In the genomic region with DNA sequence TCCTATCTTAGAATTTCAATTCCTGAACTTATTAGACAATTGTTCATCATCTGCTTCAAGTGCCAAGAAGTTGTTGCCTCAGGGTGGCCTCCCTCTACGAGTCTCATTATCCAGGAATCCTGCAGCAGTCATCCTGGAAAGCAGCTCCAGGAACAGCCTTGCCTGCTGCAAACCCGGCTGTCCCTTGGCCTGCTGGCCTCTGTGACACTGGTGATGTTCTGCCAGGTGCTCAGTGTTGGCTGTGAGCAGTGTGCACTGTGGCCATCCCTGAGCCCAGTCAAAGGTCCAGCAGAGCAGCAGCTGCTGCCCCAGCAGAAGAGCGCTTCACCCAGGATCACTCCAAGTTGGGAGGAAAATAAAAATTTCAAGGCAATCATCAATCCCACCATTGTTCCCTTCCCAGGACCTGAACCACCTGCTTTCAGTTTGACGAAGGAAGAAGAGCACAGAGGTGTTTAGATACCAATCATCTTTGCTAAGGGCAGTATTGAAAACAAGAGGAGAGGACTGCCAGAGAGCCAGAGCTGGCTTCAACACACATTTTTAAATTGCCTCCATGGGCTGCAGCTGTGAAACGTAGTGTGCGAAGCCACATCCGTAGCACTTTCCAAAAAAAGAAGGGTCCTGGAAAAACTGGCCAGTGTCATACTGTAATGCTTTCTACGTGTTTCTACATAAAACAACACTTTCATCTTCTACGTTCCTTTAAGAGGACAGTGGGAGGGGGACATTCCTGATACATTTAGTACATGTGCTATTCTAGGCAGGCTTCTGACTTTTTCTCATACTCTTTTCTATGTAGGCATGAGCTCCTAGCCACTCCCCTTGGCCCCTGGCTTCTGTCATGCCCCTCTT, we compare ENCODE assay signal across 1 cellular context.
TF ChIP-seq lines count a peak whose summit lies in the region.

No MANE protein-coding gene starts in this region.

TF ChIP-seq in IMR-90, 13 proteins besides CTCF, POLR2A, EP300 and RAD21:
- peak; percentile 67 for TF ChIP-seq CEBPB (IDR thresholded peaks at IDR 0.05; ENCODE audit: low read depth, low read length)
- TF ChIP-seq MAFK (IDR thresholded peaks at IDR 0.05; ENCODE audit: low read depth, low read length) = no peak
- TF ChIP-seq RCOR1 (IDR thresholded peaks at IDR 0.05; ENCODE audit: insufficient replicate concordance, low read length) = peak; percentile 46
- peak; percentile 23; the same call in 1 of the 2 replicates for TF ChIP-seq BHLHE40 (IDR thresholded peaks at IDR 0.05; ENCODE audit: low read depth, low read length)
- no peak for TF ChIP-seq NFE2L2 (IDR thresholded peaks at IDR 0.05; ENCODE audit: low read depth, low read length)
- TF ChIP-seq RFX5 (IDR thresholded peaks at IDR 0.05; ENCODE audit: low read depth, low read length) = no peak
- 0 out of 2 replicates have a peak, but pooled peaks have one; percentile 42 for TF ChIP-seq FOS (IDR thresholded peaks at IDR 0.05; ENCODE audit: low read depth, low read length)
